Comparison of ENCODE assay signal across 1 cellular context in genomic region chr14:67428501-67429031, GRCh38.
TF ChIP-seq lines count a peak whose summit lies in the region.

No MANE protein-coding gene starts in this region.

TF ChIP-seq in HepG2, 621 proteins besides CTCF, POLR2A, EP300 and RAD21 (continued from another document and continues in another):
- TF ChIP-seq ZNF800 (CRISPR knock-in tag; IDR thresholded peaks at IDR 0.05) (peak; percentile 27; the same call in 1 of the 2 replicates), PBX3 (CRISPR knock-in tag; IDR thresholded peaks at IDR 0.05; ENCODE audit: borderline replicate concordance) (no peak), SYNCRIP (IDR thresholded peaks at IDR 0.05; ENCODE audit: insufficient read depth, low read depth, low read length) (no peak), JARID2 (CRISPR knock-in tag; IDR thresholded peaks at IDR 0.05; ENCODE audit: insufficient replicate concordance) (no peak), SMAD1 (CRISPR knock-in tag; IDR thresholded peaks at IDR 0.05; ENCODE audit: borderline replicate concordance, low read depth) (no peak), ZSCAN30 (CRISPR knock-in tag; IDR thresholded peaks at IDR 0.05) (no peak), ARID5B (CRISPR knock-in tag; IDR thresholded peaks at IDR 0.05) (peak; percentile 54; the same call in 1 of the 2 replicates), FOSL2 (CRISPR knock-in tag; IDR thresholded peaks at IDR 0.05) (peak; percentile 87), XRCC5 (optimal IDR thresholded peaks at IDR 0.05; ENCODE audit: low read length) (peak; percentile 29), ZMYM3 (CRISPR knock-in tag; IDR thresholded peaks at IDR 0.05) (peak; percentile 83; the same call in 1 of the 2 replicates), NR0B2 (CRISPR knock-in tag; IDR thresholded peaks at IDR 0.05) (no peak), FOSL1 (CRISPR knock-in tag; IDR thresholded peaks at IDR 0.05; ENCODE audit: borderline replicate concordance) (0 out of 2 replicates have a peak, but pooled peaks have one; percentile 21), RXRB (CRISPR knock-in tag; IDR thresholded peaks at IDR 0.05; ENCODE audit: borderline replicate concordance) (peak; percentile 54; the same call in 1 of the 2 replicates), ZNF577 (CRISPR knock-in tag; IDR thresholded peaks at IDR 0.05; ENCODE audit: borderline replicate concordance, low read depth) (no peak), NR2C2 (CRISPR knock-in tag; IDR thresholded peaks at IDR 0.05; ENCODE audit: borderline replicate concordance) (no peak), ONECUT2 (CRISPR knock-in tag; IDR thresholded peaks at IDR 0.05) (no peak), ZNF329 (CRISPR knock-in tag; IDR thresholded peaks at IDR 0.05; ENCODE audit: low read depth) (no peak), TAF15 (IDR thresholded peaks at IDR 0.05; ENCODE audit: low read depth, low read length, poor library complexity, severe bottlenecking) (no peak), PAXIP1 (CRISPR knock-in tag; conservative IDR thresholded peaks at IDR 0.05) (peak; percentile 61), ZNF775 (CRISPR knock-in tag; IDR thresholded peaks at IDR 0.05; ENCODE audit: borderline replicate concordance) (0 out of 2 replicates have a peak, but pooled peaks have one; percentile 50), NCOR1 (IDR thresholded peaks at IDR 0.05; ENCODE audit: borderline replicate concordance, low read length) (0 out of 2 replicates have a peak, but pooled peaks have one; percentile 30), POGK (CRISPR knock-in tag; conservative IDR thresholded peaks at IDR 0.05) (no peak), ZNF614 (CRISPR knock-in tag; IDR thresholded peaks at IDR 0.05; ENCODE audit: borderline replicate concordance) (no peak), HNF4G (IDR thresholded peaks at IDR 0.05; ENCODE audit: borderline replicate concordance, low read depth, low read length) (peak; percentile 53; the same call in 1 of the 2 replicates), HNF4G (CRISPR knock-in tag; IDR thresholded peaks at IDR 0.05; ENCODE audit: borderline replicate concordance, low read depth) (no peak), ZSCAN31 (CRISPR knock-in tag; IDR thresholded peaks at IDR 0.05; ENCODE audit: low read depth) (0 out of 2 replicates have a peak, but pooled peaks have one; percentile 36), TFAP4 (IDR thresholded peaks at IDR 0.05; ENCODE audit: borderline replicate concordance, low read depth) (peak; percentile 23; the same call in 1 of the 2 replicates), ZNF292 (CRISPR knock-in tag; IDR thresholded peaks at IDR 0.05; ENCODE audit: borderline replicate concordance, low read depth) (peak; percentile 68; the same call in 1 of the 2 replicates), ZNF7 (CRISPR knock-in tag; IDR thresholded peaks at IDR 0.05) (0 out of 2 replicates have a peak, but pooled peaks have one; percentile 3), ZNF749 (CRISPR knock-in tag; IDR thresholded peaks at IDR 0.05; ENCODE audit: borderline replicate concordance) (no peak), MAFF (IDR thresholded peaks at IDR 0.05; ENCODE audit: low read depth, low read length) (no peak), ZFP90 (CRISPR knock-in tag; IDR thresholded peaks at IDR 0.05; ENCODE audit: borderline replicate concordance) (no peak), ZNF501 (CRISPR knock-in tag; IDR thresholded peaks at IDR 0.05) (peak; percentile 51; the same call in 1 of the 2 replicates), YEATS2 (CRISPR knock-in tag; IDR thresholded peaks at IDR 0.05; ENCODE audit: borderline replicate concordance) (peak; percentile 33; the same call in 1 of the 2 replicates), ZNF746 (CRISPR knock-in tag; IDR thresholded peaks at IDR 0.05) (no peak), AKNA (CRISPR knock-in tag; IDR thresholded peaks at IDR 0.05; ENCODE audit: borderline replicate concordance) (no peak), HDAC1 (CRISPR knock-in tag; IDR thresholded peaks at IDR 0.05) (peak; percentile 21; the same call in 1 of the 2 replicates)
